Comparison of ENCODE assay signal across 34 cellular contexts in genomic region chr7:10474048-10474447, GRCh38.
DNase-seq lines count a peak whose midpoint lies in the region; ATAC-seq, FAIRE-seq and TF ChIP-seq lines count a peak whose summit lies in the region.
"Had no signal": no experiment of that assay in that cellular context is flagged by ENCODE, and none has a peak within 500 bp of the region (broad histone marks: within the 10 kb centered on the region; RNA-seq: fewer than 3 reads in every experiment).

No MANE protein-coding gene starts in this region.

- H3K36me3 Mint-ChIP-seq in T-helper 17 cell (ENCODE audit: low read depth), result no peaks in the 10 kb centered on the region
- H3K36me3 Mint-ChIP-seq: IgD-negative memory B cell; natural killer cell; stimulated activated effector memory CD8-positive, alpha-beta T cell treated with anti-CD3 and anti-CD28 coated beads, Interleukin-12 subunit alpha, Interleukin-12 subunit beta, amount 100 ng/mL, for 72 hours had no signal

- H3K4me3 ChIP-seq in astrocyte of the spinal cord (ENCODE audit: low read depth, low read length) (no peak overlapping the region), pancreas (no peak overlapping the region)
- H3K4me3 ChIP-seq: BLaER1, lower lobe of right lung, PC-9, transverse colon had no signal

- H3K27ac ChIP-seq in foreskin keratinocyte (no peak overlapping the region), pancreas (no peak overlapping the region)
- H3K27ac ChIP-seq: BLaER1, lower lobe of right lung, PC-9, transverse colon had no signal

- intact Hi-C loops in pancreas (cut with DNase I), result no loop called here

- no peaks in the 10 kb centered on the region for H3K36me3 ChIP-seq in pancreas
- H3K36me3 ChIP-seq: BLaER1, lower lobe of right lung, transverse colon had no signal

- ATAC-seq in foreskin keratinocyte (peak; percentile 93), pancreas (peak; percentile 48 to 83 (median 74)), HG03457 (IDR thresholded peaks at IDR 0.05; ENCODE audit: unreplicated experiment) (no peak), HG03196 (IDR thresholded peaks at IDR 0.05; ENCODE audit: unreplicated experiment) (no peak), T-helper 17 cell (no peak)
- ATAC-seq: lower lobe of right lung, natural killer cell had no signal

- H3K4me1 ChIP-seq in foreskin keratinocyte (peaks cover 6% of the 10 kb centered on the region), pancreas (peaks cover 0 to 5% (median 0%) of the 10 kb centered on the region in 3 donors)
- H3K4me1 ChIP-seq: BLaER1, lower lobe of right lung, transverse colon had no signal

- TF ChIP-seq CTCF in astrocyte of the spinal cord (IDR thresholded peaks at IDR 0.05; ENCODE audit: low read depth, low read length) (no peak), foreskin keratinocyte (conservative IDR thresholded peaks at IDR 0.05) (no peak), pancreas (IDR thresholded peaks at IDR 0.05) (no peak)

- DNase-seq in HT1080 (ENCODE audit: low read depth) (peak; percentile 13), astrocyte of the spinal cord (ENCODE audit: low read depth, low spot score) (peak; percentile 25), foreskin keratinocyte (peak; percentile 55 to 80), pancreas (no peak), T-helper 17 cell (no peak), NCI-H446 (lab: John Stamatoyannopoulos, UW) (no peak)
- DNase-seq: activated CD4-positive, alpha-beta memory T cell treated with anti-CD3 and anti-CD28 coated beads, Interleukin-2, amount 10 ng/mL, durations not matched to agents 7 days and 5 days; activated CD4-positive, alpha-beta T cell treated with anti-CD3 and anti-CD28 coated beads for 1 hour; activated CD8-positive, alpha-beta memory T cell treated with anti-CD3 and anti-CD28 coated beads, Interleukin-2, amount 50 U/mL, for 4 hours; activated naive CD4-positive, alpha-beta T cell treated with anti-CD3 and anti-CD28 coated beads, Interleukin-2, amount 50 U/mL, for 16 hours; amniotic stem cell; cortex of kidney; DMS153; effector memory CD4-positive, alpha-beta T cell; erythroblast; H7; kidney glomerular epithelial cell; lower lobe of right lung; natural killer cell; NCI-H1048; NCI-H187; NCI-H524; occipital lobe; PC-9; SHP77 treated with DMSO at 0.1 percent for 48 hours; stimulated activated CD4-positive, alpha-beta T cell treated with anti-CD3 and anti-CD28 coated beads, Interleukin-15, amount 100 ng/mL, for 24 hours; transverse colon had no signal

- no peaks in the 10 kb centered on the region for H3K27me3 Mint-ChIP-seq in T-helper 17 cell
- H3K27me3 Mint-ChIP-seq: activated CD4-positive, alpha-beta memory T cell treated with anti-CD3 and anti-CD28 coated beads, Interleukin-2, amount 10 ng/mL, durations not matched to agents 7 days and 5 days; IgD-negative memory B cell had no signal

- H3K4me3 Mint-ChIP-seq in T-helper 17 cell, result no peak overlapping the region
- H3K4me3 Mint-ChIP-seq: activated CD4-positive, alpha-beta memory T cell treated with anti-CD3 and anti-CD28 coated beads, Interleukin-2, amount 10 ng/mL, durations not matched to agents 7 days and 5 days; activated T-helper 1 cell treated with anti-CD3 and anti-CD28 coated beads, Interleukin-12 subunit alpha, Interleukin-12 subunit beta, Interleukin-2, Interleukin-4 antibody, amounts not matched to agents 30 ng/mL and 10 ng/mL and 1 ng/mL, durations not matched to agents 14 hours and 24 hours and 36 hours; IgD-negative memory B cell; natural killer cell; stimulated activated effector memory CD8-positive, alpha-beta T cell treated with anti-CD3 and anti-CD28 coated beads, Interleukin-12 subunit alpha, Interleukin-12 subunit beta, amount 100 ng/mL, for 72 hours had no signal

- no peak for FAIRE-seq in pancreas (lab: Jason Lieb, UNC)
- FAIRE-seq: frontal cortex had no signal

- H3K27me3 ChIP-seq in foreskin keratinocyte (no peaks in the 10 kb centered on the region), pancreas (no peaks in the 10 kb centered on the region)
- H3K27me3 ChIP-seq: BLaER1, transverse colon had no signal

- 29 to 31% methylated on average over 3 of the region's 3 CpGs for WGBS in pancreas, 2 donors

- in situ Hi-C loops in astrocyte of the spinal cord (cut with HindIII; ENCODE audit: low sequenced_read_pairs), result no loop called here

- H3K9me3 ChIP-seq in pancreas, result no peaks in the 10 kb centered on the region
- H3K9me3 ChIP-seq in T-helper 17 cell (ENCODE audit: control insufficient read depth, low read length, poor library complexity, severe bottlenecking), result no peaks in the 10 kb centered on the region
- H3K9me3 ChIP-seq: BLaER1, lower lobe of right lung, transverse colon had no signal

- H3K27ac Mint-ChIP-seq in T-helper 17 cell, result no peak overlapping the region
- H3K27ac Mint-ChIP-seq: activated CD4-positive, alpha-beta memory T cell treated with anti-CD3 and anti-CD28 coated beads, Interleukin-2, amount 10 ng/mL, durations not matched to agents 7 days and 5 days; activated T-helper 1 cell treated with anti-CD3 and anti-CD28 coated beads, Interleukin-12 subunit alpha, Interleukin-12 subunit beta, Interleukin-2, Interleukin-4 antibody, amounts not matched to agents 30 ng/mL and 10 ng/mL and 1 ng/mL, durations not matched to agents 14 hours and 24 hours and 36 hours; IgD-negative memory B cell; natural killer cell; stimulated activated effector memory CD8-positive, alpha-beta T cell treated with anti-CD3 and anti-CD28 coated beads, Interleukin-12 subunit alpha, Interleukin-12 subunit beta, amount 100 ng/mL, for 72 hours had no signal

- no peaks in the 10 kb centered on the region for H3K4me1 Mint-ChIP-seq in T-helper 17 cell
- H3K4me1 Mint-ChIP-seq: activated CD4-positive, alpha-beta memory T cell treated with anti-CD3 and anti-CD28 coated beads, Interleukin-2, amount 10 ng/mL, durations not matched to agents 7 days and 5 days; IgD-negative memory B cell; natural killer cell; stimulated activated effector memory CD8-positive, alpha-beta T cell treated with anti-CD3 and anti-CD28 coated beads, Interleukin-12 subunit alpha, Interleukin-12 subunit beta, amount 100 ng/mL, for 72 hours had no signal

Comparison
In these comparisons a context has a peak if more than half of its experiments do, and no peak if none do; other contexts are left out.
1. DNase-seq: peak in HT1080 (single experiment), astrocyte of the spinal cord (single experiment) and foreskin keratinocyte (2 of 2); none in pancreas (0 of 6), T-helper 17 cell (0 of 3) and NCI-H446 (0 of 2).
2. ATAC-seq: peak in foreskin keratinocyte (single experiment) and pancreas (4 of 4); none in HG03457 (single experiment), HG03196 (single experiment) and T-helper 17 cell (single experiment).